ENCODE assay signal across 1 cellular context in the genomic region with DNA sequence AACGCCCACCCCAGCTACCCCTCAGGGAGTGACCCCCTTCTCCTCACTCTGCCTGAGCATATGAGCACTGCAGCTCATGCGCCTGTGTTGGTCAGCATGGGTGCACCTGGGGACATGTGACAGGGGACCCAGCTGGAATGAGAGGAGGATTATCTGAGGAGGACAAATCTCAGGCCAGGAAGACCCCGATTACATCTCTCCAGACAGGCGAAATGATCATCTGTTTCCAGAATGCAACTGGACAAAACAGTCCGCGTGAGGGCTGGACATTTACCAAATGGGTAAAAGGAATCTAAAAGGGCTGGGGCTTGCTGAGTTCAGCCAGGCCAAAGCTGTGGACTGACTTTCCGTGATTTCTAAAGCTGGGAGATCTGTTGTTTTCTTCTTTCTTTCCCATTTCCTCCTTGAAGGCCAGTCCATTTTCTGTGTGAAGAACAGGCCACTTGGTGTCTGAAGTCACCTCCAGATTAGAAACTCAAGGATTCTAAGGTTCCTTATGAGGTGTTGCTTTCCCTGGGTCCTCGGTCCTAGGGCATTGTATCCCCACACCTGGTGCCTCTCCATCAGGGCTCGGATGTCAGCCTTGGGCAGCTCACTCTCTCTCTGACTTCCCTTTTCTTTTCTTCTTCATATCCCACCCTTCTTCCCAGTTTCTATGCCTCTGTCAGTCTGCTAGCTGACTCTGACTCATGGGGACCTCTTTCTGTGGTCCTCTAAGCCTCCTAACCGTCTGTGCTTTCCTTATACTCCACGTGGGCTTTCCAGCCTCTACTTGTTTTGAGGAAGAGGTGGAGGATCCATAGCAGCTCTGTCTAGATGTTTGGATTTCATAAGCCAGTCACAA.
TF ChIP-seq lines count a peak whose summit lies in the region.

No MANE protein-coding gene starts in this region.

TF ChIP-seq in endothelial cell of umbilical vein, 7 proteins besides CTCF, POLR2A, EP300 and RAD21:
- TF ChIP-seq, protein P1, sequence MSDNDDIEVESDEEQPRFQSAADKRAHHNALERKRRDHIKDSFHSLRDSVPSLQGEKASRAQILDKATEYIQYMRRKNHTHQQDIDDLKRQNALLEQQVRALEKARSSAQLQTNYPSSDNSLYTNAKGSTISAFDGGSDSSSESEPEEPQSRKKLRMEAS (IDR thresholded peaks at IDR 0.05; ENCODE audit: insufficient read depth, insufficient read length), result no peak
- no peak for TF ChIP-seq JUN (IDR thresholded peaks at IDR 0.05; ENCODE audit: borderline replicate concordance, insufficient read depth, insufficient read length, low read depth)
- TF ChIP-seq FOS (IDR thresholded peaks at IDR 0.05; ENCODE audit: borderline replicate concordance, insufficient read depth, low read length), result no peak
- TF ChIP-seq MYC (IDR thresholded peaks at IDR 0.05; ENCODE audit: low read depth, low read length), result no peak
- TF ChIP-seq POLR2AphosphoS5 (IDR thresholded peaks at IDR 0.05; ENCODE audit: insufficient read depth, low read depth, low read length), result no peak
TF ChIP-seq in endothelial cell of umbilical vein: peak in this region for 0.
